21 cellular contexts compared by ENCODE assay signal in genomic region chr16:2591476-2592240, GRCh38. TPM values are rescaled to one million over a fixed set of nuclear protein-coding genes. Genes with fewer than 3 reads are reported as not detected.
DNase-seq lines count a peak whose midpoint lies in the region; ATAC-seq and TF ChIP-seq lines count a peak whose summit lies in the region.
"Had no signal": no experiment of that assay in that cellular context is flagged by ENCODE, and none has a peak within 500 bp of the region (broad histone marks: within the 10 kb centered on the region; RNA-seq: fewer than 3 reads in every experiment).

No MANE protein-coding gene starts in this region.

- TF ChIP-seq POLR2A in gastrocnemius medialis (IDR thresholded peaks at IDR 0.05): no peak

- no peak overlapping the region for H3K4me3 Mint-ChIP-seq in activated CD8-positive, alpha-beta T cell treated with anti-CD3 and anti-CD28 coated beads for 36 hours
- H3K4me3 Mint-ChIP-seq in naive thymus-derived CD4-positive, alpha-beta T cell: no peak overlapping the region

- WGBS in aorta, 2 donors: 95% methylated on average over 15 of the region's 15 CpGs

- H3K9me3 ChIP-seq in cardiac muscle cell (ENCODE audit: low read depth): no peaks in the 10 kb centered on the region
- H3K9me3 ChIP-seq in right atrium auricular region: no peaks in the 10 kb centered on the region
- no peaks in the 10 kb centered on the region for H3K9me3 ChIP-seq in naive thymus-derived CD4-positive, alpha-beta T cell (ENCODE audit: control insufficient read depth in 2 of 3, low read length in 3 of 3)
- no peaks in the 10 kb centered on the region for H3K9me3 ChIP-seq in aorta (ENCODE audit: control insufficient read depth, low read length)
- no peaks in the 10 kb centered on the region for H3K9me3 ChIP-seq in gastrocnemius medialis

- H3K4me3 ChIP-seq in cardiac muscle cell (no peak overlapping the region), right atrium auricular region (no peak overlapping the region), aorta (ENCODE audit: low read length in 2 of 2) (no peak overlapping the region), gastrocnemius medialis (no peak overlapping the region)
- no peak overlapping the region for H3K4me3 ChIP-seq in naive thymus-derived CD4-positive, alpha-beta T cell (ENCODE audit: low read length)
- H3K4me3 ChIP-seq: PC-9, skin epidermis had no signal

- CTCF ChIA-PET in activated CD8-positive, alpha-beta T cell treated with anti-CD3 and anti-CD28 coated beads for 36 hours (lab: Charles Lee): no interaction called here
- CTCF ChIA-PET in naive thymus-derived CD4-positive, alpha-beta T cell (lab: Charles Lee): interaction anchor here (1.1 kb wide), 1 partner anchor 368 kb away, joined by 3 read pairs; no protein-coding TSS in a partner anchor

- H3K36me3 ChIP-seq in cardiac muscle cell (peaks cover 25% of the 10 kb centered on the region), right atrium auricular region (peaks cover 48% of the 10 kb centered on the region), aorta (ENCODE audit: control insufficient read depth in 1 of 2, insufficient read depth in 2 of 2, low read length in 1 of 2) (peaks cover 0 to 4% of the 10 kb centered on the region in 2 donors), gastrocnemius medialis (peaks cover 0 to 25% of the 10 kb centered on the region in 2 donors)
- H3K36me3 ChIP-seq in naive thymus-derived CD4-positive, alpha-beta T cell (ENCODE audit: control insufficient read depth in 2 of 3, insufficient read depth in 3 of 3, low read length in 3 of 3): peaks cover 5 to 55% (median 14%) of the 10 kb centered on the region in 3 experiments

- no peak for TF ChIP-seq CTCF in cardiac muscle cell (IDR thresholded peaks at IDR 0.05; ENCODE audit: low read depth, low read length)
- no peak for TF ChIP-seq CTCF in right atrium auricular region (IDR thresholded peaks at IDR 0.05)
- TF ChIP-seq CTCF in activated CD8-positive, alpha-beta T cell treated with anti-CD3 and anti-CD28 coated beads for 36 hours (IDR thresholded peaks at IDR 0.05): no peak
- no peak for TF ChIP-seq CTCF in gastrocnemius medialis (IDR thresholded peaks at IDR 0.05 in 4 of 5, conservative IDR thresholded peaks at IDR 0.05 in 1 of 5)

- H3K9me3 Mint-ChIP-seq in activated CD8-positive, alpha-beta T cell treated with anti-CD3 and anti-CD28 coated beads for 36 hours: no peaks in the 10 kb centered on the region
- H3K9me3 Mint-ChIP-seq in naive thymus-derived CD4-positive, alpha-beta T cell: no peaks in the 10 kb centered on the region

- POLR2A ChIA-PET in activated CD8-positive, alpha-beta T cell treated with anti-CD3 and anti-CD28 coated beads for 36 hours (lab: Charles Lee): interaction anchor here (1.1 to 1.3 kb wide), 2 partner anchors 12 to 78 kb away, joined by 3 to 4 read pairs; partner anchors contain the start of gene ATP6V0C
- POLR2A ChIA-PET in naive thymus-derived CD4-positive, alpha-beta T cell (lab: Charles Lee): no interaction called here

- peaks cover 31% of the 10 kb centered on the region for H3K4me1 Mint-ChIP-seq in activated CD8-positive, alpha-beta T cell treated with anti-CD3 and anti-CD28 coated beads for 36 hours (ENCODE audit: low read depth)
- H3K4me1 Mint-ChIP-seq in naive thymus-derived CD4-positive, alpha-beta T cell: peaks cover 15 to 24% (median 22%) of the 10 kb centered on the region in 7 donors

- intact Hi-C loops in activated CD8-positive, alpha-beta T cell treated with anti-CD3 and anti-CD28 coated beads for 36 hours (cut with micrococcal nuclease): no loop called here
- intact Hi-C loops in naive thymus-derived CD4-positive, alpha-beta T cell (cut with micrococcal nuclease): no loop called here
- intact Hi-C loops in aorta (cut with DNase I): loop anchor here in 1 of 2 donors (10.0 kb wide), 1 partner anchor 57 kb away; the partner anchor contains the start of genes CEMP1 and PDPK1
- intact Hi-C loops in gastrocnemius medialis (cut with DNase I; ENCODE audit: low total_unique reads): loop anchor here (10.0 kb wide), 1 partner anchor 57 kb away; the partner anchor contains the start of genes CEMP1 and PDPK1

- no peak for ATAC-seq in activated CD8-positive, alpha-beta T cell treated with anti-CD3 and anti-CD28 coated beads for 36 hours
- no peak for ATAC-seq in naive thymus-derived CD4-positive, alpha-beta T cell
- ATAC-seq in aorta (ENCODE audit: low FRiP score) (no peak), gastrocnemius medialis (no peak)

- H3K27me3 ChIP-seq in cardiac muscle cell (no peaks in the 10 kb centered on the region), right atrium auricular region (no peaks in the 10 kb centered on the region), aorta (ENCODE audit: control insufficient read depth in 1 of 2, insufficient read depth in 2 of 2, low read length in 1 of 2) (no peaks in the 10 kb centered on the region), gastrocnemius medialis (no peaks in the 10 kb centered on the region)
- no peaks in the 10 kb centered on the region for H3K27me3 ChIP-seq in naive thymus-derived CD4-positive, alpha-beta T cell (ENCODE audit: control insufficient read depth in 2 of 2, insufficient read depth in 2 of 2, low read length in 2 of 2)

- peaks cover 19% of the 10 kb centered on the region for H3K36me3 Mint-ChIP-seq in activated CD8-positive, alpha-beta T cell treated with anti-CD3 and anti-CD28 coated beads for 36 hours (ENCODE audit: low read depth)
- H3K36me3 Mint-ChIP-seq in naive thymus-derived CD4-positive, alpha-beta T cell: peaks cover 6 to 30% (median 15%) of the 10 kb centered on the region in 5 donors

- H3K27ac Mint-ChIP-seq in activated CD8-positive, alpha-beta T cell treated with anti-CD3 and anti-CD28 coated beads for 36 hours: peak overlapping the region; percentile 67
- H3K27ac Mint-ChIP-seq in naive thymus-derived CD4-positive, alpha-beta T cell: peak overlapping the region in 5 of 9 donors; percentile 13 to 44 (median 36)

- in situ Hi-C loops in gastrocnemius medialis (cut with MboI; ENCODE audit: low sequenced_read_pairs in 4 of 4): no loop called here

- H3K27ac ChIP-seq in cardiac muscle cell (peak overlapping the region; percentile 83), right atrium auricular region (no peak overlapping the region), aorta (ENCODE audit: low read depth in 1 of 2, low read length in 2 of 2) (no peak overlapping the region), gastrocnemius medialis (peak overlapping the region in 1 of 4 donors; percentile 85)
- H3K27ac ChIP-seq in naive thymus-derived CD4-positive, alpha-beta T cell (ENCODE audit: low read depth, low read length): no peak overlapping the region
- H3K27ac ChIP-seq: PC-9 had no signal

- no peaks in the 10 kb centered on the region for H3K27me3 Mint-ChIP-seq in activated CD8-positive, alpha-beta T cell treated with anti-CD3 and anti-CD28 coated beads for 36 hours
- no peaks in the 10 kb centered on the region for H3K27me3 Mint-ChIP-seq in naive thymus-derived CD4-positive, alpha-beta T cell

- H3K4me1 ChIP-seq in cardiac muscle cell (ENCODE audit: low read depth) (peaks cover 3% of the 10 kb centered on the region), right atrium auricular region (peaks cover 0 to 13% of the 10 kb centered on the region in 2 donors), aorta (ENCODE audit: control insufficient read depth in 1 of 2, insufficient read depth in 2 of 2, low read length in 2 of 2) (no peaks in the 10 kb centered on the region), gastrocnemius medialis (peaks cover 14 to 33% of the 10 kb centered on the region in 2 donors)
- peaks cover 0 to 11% of the 10 kb centered on the region in 2 donors for H3K4me1 ChIP-seq in naive thymus-derived CD4-positive, alpha-beta T cell (ENCODE audit: control insufficient read depth in 2 of 2, insufficient read depth in 2 of 2, low read length in 2 of 2)

- DNase-seq in cardiac muscle cell (ENCODE audit: low read depth in 1 of 2, low spot score in 1 of 2) (no peak), right atrium auricular region (ENCODE audit: low spot score) (no peak), aorta (peak; percentile 30 to 53), NCI-H774 (lab: John Stamatoyannopoulos, UW) (no peak), gastrocnemius medialis (no peak)
- no peak for DNase-seq in activated CD8-positive, alpha-beta T cell treated with anti-CD3 and anti-CD28 coated beads for 36 hours
- no peak for DNase-seq in naive thymus-derived CD4-positive, alpha-beta T cell
- DNase-seq: activated CD4-positive, alpha-beta T cell treated with anti-CD3 and anti-CD28 coated beads for 1 hour; cortex of kidney; EL; KG1; kidney glomerular epithelial cell; MM.1S; NCI-H1436; NCI-H2107; NCI-H446 treated with DMSO at 0.1 percent for 48 hours; PC-9; SHP77; stimulated activated CD4-positive, alpha-beta T cell treated with anti-CD3 and anti-CD28 coated beads, Interleukin-2, amount 100 ng/mL, for 24 hours; SW 1271 had no signal

RNA-seq across cellular contexts. Expression of gene PDPK1, which starts 53.8 kb away (rescaled TPM):
- total RNA-seq in cardiac muscle cell (24.9 and 28.6 TPM in 2 replicates), right atrium auricular region (10 to 100 TPM; 25.0 to 29.5 TPM), aorta (10 to 100 TPM; 43.0 to 46.4 TPM), gastrocnemius medialis (10 to 100 TPM; 24.5 to 42.4 (median 34.7) TPM)
- polyA plus RNA-seq in cardiac muscle cell (22.4 and 23.3 TPM in 2 replicates), aorta (10 to 100 TPM; 12.7 to 17.9 TPM)
- 10 to 100 TPM; 32.4 to 33.9 TPM for total RNA-seq in activated CD8-positive, alpha-beta T cell treated with anti-CD3 and anti-CD28 coated beads for 36 hours
- 10 to 100 TPM; 52.2 to 71.5 (median 58.3) TPM for total RNA-seq in naive thymus-derived CD4-positive, alpha-beta T cell
- 10 to 100 TPM; 30.7 to 43.5 TPM for polyA plus RNA-seq in naive thymus-derived CD4-positive, alpha-beta T cell

Comparison
In these comparisons a context has a peak if more than half of its experiments do, and no peak if none do; other contexts are left out.
1. DNase-seq: peak in aorta (2 of 2); none in cardiac muscle cell (0 of 2), right atrium auricular region (single experiment), activated CD8-positive, alpha-beta T cell treated with anti-CD3 and anti-CD28 coated beads for 36 hours (single experiment), naive thymus-derived CD4-positive, alpha-beta T cell (0 of 9), NCI-H774 (single experiment) and gastrocnemius medialis (0 of 2).